ENCODE assay signal across 8 cellular contexts in the genomic region with DNA sequence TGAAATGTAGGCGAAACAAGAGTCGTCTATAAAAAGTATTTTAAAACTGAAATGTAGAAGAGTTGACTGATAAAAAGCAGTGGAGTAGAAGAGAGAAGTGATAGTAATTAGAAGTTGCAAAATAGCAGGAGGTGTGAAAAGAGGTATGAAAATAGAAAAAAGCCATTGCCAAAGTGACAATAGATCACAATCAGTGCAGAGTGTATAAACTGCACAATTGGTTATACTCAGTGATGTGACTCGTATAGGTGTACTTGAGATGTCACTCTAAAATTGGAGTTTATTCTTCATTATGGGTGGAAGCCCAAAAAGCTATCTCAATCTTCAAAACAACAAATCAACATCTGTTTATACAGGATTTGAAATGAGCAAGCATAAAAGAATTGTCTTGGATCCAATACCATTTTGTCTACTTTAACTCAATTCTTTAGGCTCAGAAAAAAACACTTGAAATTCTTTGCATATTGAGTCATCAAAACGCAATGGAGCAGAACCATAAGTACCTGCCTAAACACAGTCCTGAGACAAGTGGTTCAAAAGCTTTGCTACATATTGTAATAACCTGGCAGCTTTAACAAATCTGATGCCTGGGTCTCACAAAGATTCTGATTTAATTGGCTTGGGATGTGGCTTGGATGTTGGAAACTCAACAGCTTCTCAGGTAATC. TPM values are rescaled to one million over a fixed set of nuclear protein-coding genes. Genes with fewer than 3 reads are reported as not detected.
DNase-seq lines count a peak whose midpoint lies in the region; ATAC-seq lines count a peak whose summit lies in the region.

No MANE protein-coding gene starts in this region.

- H3K14ac ChIP-seq in neuronal stem cell (ENCODE audit: low read length): no peak overlapping the region

- DNase-seq in NCI-H2171 treated with DMSO at 0.1 percent for 48 hours (lab: John Stamatoyannopoulos, UW): peak; percentile 58
- peak; percentile 48 for DNase-seq in germinal center (ENCODE audit: low spot score)
- no peak for DNase-seq in SK-N-DZ (ENCODE audit: low spot score)
- no peak for DNase-seq in neuronal stem cell (ENCODE audit: low spot score)
- no peak for DNase-seq in cerebellum (ENCODE audit: low spot score)
- DNase-seq in GOT3 (lab: John Stamatoyannopoulos, UW): no peak

- no peak overlapping the region for H3K27ac ChIP-seq in neuronal stem cell (replicated peaks; ENCODE audit: low read length)

- H4K91ac ChIP-seq in neuronal stem cell (ENCODE audit: low read depth, low read length, poor library complexity): no peak overlapping the region

- H3K27me3 ChIP-seq in neuronal stem cell (ENCODE audit: control insufficient read depth in 3 of 3, insufficient read depth in 3 of 3, low read depth in 1 of 3, low read length in 3 of 3): no peaks in the 10 kb centered on the region

- no peak overlapping the region for H3K9ac ChIP-seq in neuronal stem cell (ENCODE audit: low read depth, low read length, poor library complexity)

- no CpG with 5 or more reads among the region's 4 CpGs for WGBS in neuronal stem cell (ENCODE audit: extremely low coverage in 2 of 2, insufficient read length in 2 of 2, insufficient replicate concordance in 1 of 2), 2 donors

- no peaks in the 10 kb centered on the region for H3K79me1 ChIP-seq in neuronal stem cell (ENCODE audit: low read depth, low read length)

- H3K4me1 ChIP-seq in neuronal stem cell (ENCODE audit: control insufficient read depth in 2 of 2, insufficient read depth in 1 of 2, low read depth in 1 of 2, low read length in 2 of 2): no peaks in the 10 kb centered on the region

- H2BK5ac ChIP-seq in neuronal stem cell (ENCODE audit: low read length): no peak overlapping the region

- H3K18ac ChIP-seq in neuronal stem cell (ENCODE audit: low read length): no peak overlapping the region

- H3K4ac ChIP-seq in neuronal stem cell (ENCODE audit: low read length): no peak overlapping the region

- H2BK12ac ChIP-seq in neuronal stem cell (ENCODE audit: low read length): no peak overlapping the region

- no peak overlapping the region for H3K4me2 ChIP-seq in neuronal stem cell (ENCODE audit: insufficient read depth, low read length, poor library complexity, severe bottlenecking)

- no peak overlapping the region for H3K4me3 ChIP-seq in neuronal stem cell (ENCODE audit: low read length in 2 of 2)

- H4K8ac ChIP-seq in neuronal stem cell (ENCODE audit: low read depth, low read length): no peak overlapping the region

- peaks cover 2 to 66% of the 10 kb centered on the region in 2 donors for H3K36me3 ChIP-seq in neuronal stem cell (replicated peaks in 1 of 2; ENCODE audit: control insufficient read depth in 2 of 2, insufficient read depth in 2 of 2, low read length in 2 of 2)

- no peak overlapping the region for H2BK15ac ChIP-seq in neuronal stem cell (ENCODE audit: low read length)

- H2AK5ac ChIP-seq in neuronal stem cell (ENCODE audit: low read depth, low read length): no peak overlapping the region

- ATAC-seq in GM18519 (IDR thresholded peaks at IDR 0.05; ENCODE audit: low FRiP score, unreplicated experiment) (peak; percentile 91), HG02642 (IDR thresholded peaks at IDR 0.05; ENCODE audit: poor library complexity, unreplicated experiment) (peak; percentile 73)

- H3K9me3 ChIP-seq in neuronal stem cell (replicated peaks in 1 of 2; ENCODE audit: control insufficient read depth in 2 of 2, insufficient read depth in 1 of 2, low read depth in 1 of 2, low read length in 2 of 2): no peaks in the 10 kb centered on the region

- H2BK120ac ChIP-seq in neuronal stem cell (ENCODE audit: low read depth, low read length): no peak overlapping the region

- H3K23ac ChIP-seq in neuronal stem cell (ENCODE audit: low read depth, low read length, poor library complexity): no peak overlapping the region

- no peak overlapping the region for H2AFZ ChIP-seq in neuronal stem cell (ENCODE audit: low read length)

RNA-seq across cellular contexts. Expression of a gene that starts 8.8 kb away (rescaled TPM):
- 24.2 and 24.3 TPM in 2 replicates for polyA plus RNA-seq in SK-N-DZ (2014; cell fraction: cytosol; rRNA removed)
- polyA plus RNA-seq in SK-N-DZ (2014; cell fraction: nucleus; rRNA removed): 10.0 and 14.5 TPM in 2 replicates
- 40.3 TPM for polyA plus RNA-seq in neuronal stem cell (2013, experiment 1 of 2)
- polyA plus RNA-seq in neuronal stem cell (2013, experiment 2 of 2): 40.5 TPM
- total RNA-seq in cerebellum: 9.6 TPM

RNA-seq across cellular contexts. Expression of a gene that starts 9.3 kb away (rescaled TPM):
- 23.4 and 25.3 TPM in 2 replicates for polyA plus RNA-seq in SK-N-DZ (2014; cell fraction: cytosol; rRNA removed)
- polyA plus RNA-seq in SK-N-DZ (2014; cell fraction: nucleus; rRNA removed): 12.8 and 13.8 TPM in 2 replicates
- 16.6 TPM for polyA plus RNA-seq in neuronal stem cell (2013, experiment 1 of 2)
- 17.0 TPM for polyA plus RNA-seq in neuronal stem cell (2013, experiment 2 of 2)
- total RNA-seq in cerebellum: 38.2 TPM

RNA-seq across cellular contexts. Expression of a gene that starts 42.3 kb away (rescaled TPM):
- 785 and 1,138 TPM in 2 replicates for polyA plus RNA-seq in SK-N-DZ (2014; cell fraction: cytosol; rRNA removed)
- 519 and 667 TPM in 2 replicates for polyA plus RNA-seq in SK-N-DZ (2014; cell fraction: nucleus; rRNA removed)
- 762 TPM for polyA plus RNA-seq in neuronal stem cell (2013, experiment 1 of 2)
- 724 TPM for polyA plus RNA-seq in neuronal stem cell (2013, experiment 2 of 2)
- 237 TPM for total RNA-seq in cerebellum

Comparison
In these comparisons a context has a peak if more than half of its experiments do, and no peak if none do; other contexts are left out.
1. DNase-seq: peak in NCI-H2171 treated with DMSO at 0.1 percent for 48 hours (single experiment) and germinal center (single experiment); none in SK-N-DZ (single experiment), neuronal stem cell (single experiment), cerebellum (single experiment) and GOT3 (single experiment).